10 cellular contexts compared by ENCODE assay signal in the genomic region with DNA sequence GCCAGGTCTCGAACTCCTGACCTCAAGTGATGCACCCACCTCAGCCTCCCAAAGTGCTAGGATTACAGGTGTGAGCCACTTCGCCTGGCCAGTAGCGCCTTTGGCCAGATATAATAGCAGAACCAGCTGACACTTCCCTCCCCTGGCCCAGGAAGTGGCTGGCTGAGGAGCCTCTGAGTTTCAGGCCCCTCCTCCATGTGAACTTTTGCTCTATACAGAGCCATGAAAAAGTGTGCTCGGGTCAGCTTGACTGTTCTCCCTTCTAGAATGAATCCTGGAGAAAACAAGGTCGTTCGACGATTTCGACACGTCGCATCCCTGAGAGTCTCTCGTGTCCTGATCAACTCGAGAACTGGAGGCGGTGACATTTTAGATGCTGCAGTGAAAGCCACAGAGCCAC. TPM values are rescaled to one million over a fixed set of nuclear protein-coding genes. Genes with fewer than 3 reads are reported as not detected.
DNase-seq lines count a peak whose midpoint lies in the region; ATAC-seq and TF ChIP-seq lines count a peak whose summit lies in the region.
"Had no signal": no experiment of that assay in that cellular context is flagged by ENCODE, and none has a peak within 500 bp of the region (broad histone marks: within the 10 kb centered on the region; RNA-seq: fewer than 3 reads in every experiment).

No MANE protein-coding gene starts in this region.

- H3K9me3 ChIP-seq in T-helper 17 cell (ENCODE audit: control insufficient read depth, low read length, poor library complexity, severe bottlenecking), result no peaks in the 10 kb centered on the region
- no peaks in the 10 kb centered on the region for H3K9me3 ChIP-seq in sigmoid colon

- CTCF ChIA-PET in activated CD4-positive, alpha-beta T cell treated with anti-CD3 and anti-CD28 coated beads for 36 hours (lab: Charles Lee), result interaction anchor here (0.6 kb wide), 1 partner anchor 211 kb away, joined by 3 read pairs; no protein-coding TSS in a partner anchor

- peaks cover 13% of the 10 kb centered on the region for H3K36me3 Mint-ChIP-seq in activated CD4-positive, alpha-beta T cell treated with anti-CD3 and anti-CD28 coated beads, Interleukin-2, amount 10 ng/mL, durations not matched to agents 24 days and 14 days (ENCODE audit: low read depth)
- peaks cover 5% of the 10 kb centered on the region for H3K36me3 Mint-ChIP-seq in activated CD4-positive, alpha-beta T cell treated with anti-CD3 and anti-CD28 coated beads for 36 hours (ENCODE audit: low read depth)
- peaks cover 4% of the 10 kb centered on the region for H3K36me3 Mint-ChIP-seq in T-helper 17 cell (ENCODE audit: low read depth)
- peaks cover 12% of the 10 kb centered on the region for H3K36me3 Mint-ChIP-seq in mesothelial cell of epicardium
- peaks cover 30% of the 10 kb centered on the region for H3K36me3 Mint-ChIP-seq in activated T-helper 17 cell treated with anti-CD3 and anti-CD28 coated beads, Interleukin-2, amount 50 U/mL, for 72 hours (ENCODE audit: low read depth)

- no peak for ATAC-seq in activated CD4-positive, alpha-beta T cell treated with anti-CD3 and anti-CD28 coated beads for 36 hours
- ATAC-seq in T-helper 17 cell, result no peak
- ATAC-seq in activated T-helper 17 cell treated with anti-CD3 and anti-CD28 coated beads, Interleukin-2, amount 50 U/mL, for 72 hours (replicated peaks), result no peak
- no peak for ATAC-seq in HG03139 (IDR thresholded peaks at IDR 0.05; ENCODE audit: unreplicated experiment)

- no peaks in the 10 kb centered on the region for H3K27me3 Mint-ChIP-seq in activated CD4-positive, alpha-beta T cell treated with anti-CD3 and anti-CD28 coated beads, Interleukin-2, amount 10 ng/mL, durations not matched to agents 24 days and 14 days
- no peaks in the 10 kb centered on the region for H3K27me3 Mint-ChIP-seq in activated CD4-positive, alpha-beta T cell treated with anti-CD3 and anti-CD28 coated beads for 36 hours
- no peaks in the 10 kb centered on the region for H3K27me3 Mint-ChIP-seq in T-helper 17 cell
- no peaks in the 10 kb centered on the region for H3K27me3 Mint-ChIP-seq in mesothelial cell of epicardium (ENCODE audit: low read depth)
- H3K27me3 Mint-ChIP-seq in activated T-helper 17 cell treated with anti-CD3 and anti-CD28 coated beads, Interleukin-2, amount 50 U/mL, for 72 hours, result no peaks in the 10 kb centered on the region

- no peak overlapping the region for H3K27ac ChIP-seq in sigmoid colon

- POLR2A ChIA-PET in activated CD4-positive, alpha-beta T cell treated with anti-CD3 and anti-CD28 coated beads for 36 hours (lab: Charles Lee), result no interaction called here

- H3K36me3 ChIP-seq in sigmoid colon, result peaks cover 5 to 63% (median 17%) of the 10 kb centered on the region in 4 donors

- TF ChIP-seq EP300 in sigmoid colon (IDR thresholded peaks at IDR 0.05), result no peak

- WGBS in sigmoid colon, 2 donors, result 93 to 94% methylated on average over 13 of the region's 13 CpGs

- no peak for TF ChIP-seq CTCF in NB4 (IDR thresholded peaks at IDR 0.05; ENCODE audit: low read depth, low read length)
- no peak for TF ChIP-seq CTCF in mesothelial cell of epicardium (IDR thresholded peaks at IDR 0.05; ENCODE audit: unreplicated experiment)
- no peak for TF ChIP-seq CTCF in sigmoid colon (IDR thresholded peaks at IDR 0.05)

- H3K4me3 ChIP-seq in NB4 (ENCODE audit: low read depth, low read length), result no peak overlapping the region
- no peak overlapping the region for H3K4me3 ChIP-seq in sigmoid colon

- intact Hi-C loops in activated CD4-positive, alpha-beta T cell treated with anti-CD3 and anti-CD28 coated beads, Interleukin-2, amount 10 ng/mL, durations not matched to agents 24 days and 14 days (cut with micrococcal nuclease), result no loop called here
- intact Hi-C loops in activated CD4-positive, alpha-beta T cell treated with anti-CD3 and anti-CD28 coated beads for 36 hours (cut with DNase I, micrococcal nuclease), result no loop called here
- intact Hi-C loops in sigmoid colon (cut with DNase I), result no loop called here

- H3K9me3 Mint-ChIP-seq in activated CD4-positive, alpha-beta T cell treated with anti-CD3 and anti-CD28 coated beads, Interleukin-2, amount 10 ng/mL, durations not matched to agents 24 days and 14 days, result no peaks in the 10 kb centered on the region
- no peaks in the 10 kb centered on the region for H3K9me3 Mint-ChIP-seq in activated CD4-positive, alpha-beta T cell treated with anti-CD3 and anti-CD28 coated beads for 36 hours (ENCODE audit: low read depth)
- no peaks in the 10 kb centered on the region for H3K9me3 Mint-ChIP-seq in mesothelial cell of epicardium
- H3K9me3 Mint-ChIP-seq in activated T-helper 17 cell treated with anti-CD3 and anti-CD28 coated beads, Interleukin-2, amount 50 U/mL, for 72 hours, result no peaks in the 10 kb centered on the region
- H3K9me3 Mint-ChIP-seq: CD14-positive monocyte had no signal

- DNase-seq in activated CD4-positive, alpha-beta T cell treated with anti-CD3 and anti-CD28 coated beads, Interleukin-2, amount 10 ng/mL, durations not matched to agents 24 days and 14 days, result peak; percentile 52
- no peak for DNase-seq in activated CD4-positive, alpha-beta T cell treated with anti-CD3 and anti-CD28 coated beads for 36 hours
- DNase-seq in NB4 (ENCODE audit: low read depth), result peak; percentile 20
- no peak for DNase-seq in T-helper 17 cell
- DNase-seq in mesothelial cell of epicardium (ENCODE audit: low spot score in 2 of 2, unreplicated experiment in 2 of 2), result no peak
- no peak for DNase-seq in sigmoid colon
- DNase-seq: KG1 had no signal

- H3K4me3 Mint-ChIP-seq in activated CD4-positive, alpha-beta T cell treated with anti-CD3 and anti-CD28 coated beads, Interleukin-2, amount 10 ng/mL, durations not matched to agents 24 days and 14 days, result no peak overlapping the region
- no peak overlapping the region for H3K4me3 Mint-ChIP-seq in activated CD4-positive, alpha-beta T cell treated with anti-CD3 and anti-CD28 coated beads for 36 hours
- H3K4me3 Mint-ChIP-seq in T-helper 17 cell (no peak overlapping the region), mesothelial cell of epicardium (no peak overlapping the region)
- H3K4me3 Mint-ChIP-seq in activated T-helper 17 cell treated with anti-CD3 and anti-CD28 coated beads, Interleukin-2, amount 50 U/mL, for 72 hours, result no peak overlapping the region

- no peak overlapping the region for H3K27ac Mint-ChIP-seq in activated CD4-positive, alpha-beta T cell treated with anti-CD3 and anti-CD28 coated beads, Interleukin-2, amount 10 ng/mL, durations not matched to agents 24 days and 14 days
- no peak overlapping the region for H3K27ac Mint-ChIP-seq in activated CD4-positive, alpha-beta T cell treated with anti-CD3 and anti-CD28 coated beads for 36 hours
- H3K27ac Mint-ChIP-seq in T-helper 17 cell, result peak overlapping the region; percentile 19
- H3K27ac Mint-ChIP-seq in mesothelial cell of epicardium, result peak overlapping the region; percentile 94
- no peak overlapping the region for H3K27ac Mint-ChIP-seq in activated T-helper 17 cell treated with anti-CD3 and anti-CD28 coated beads, Interleukin-2, amount 50 U/mL, for 72 hours

- H3K27me3 ChIP-seq in sigmoid colon, result no peaks in the 10 kb centered on the region

- H3K4me1 ChIP-seq in sigmoid colon, result no peaks in the 10 kb centered on the region

- TF ChIP-seq POLR2A in NB4 (IDR thresholded peaks at IDR 0.05; ENCODE audit: extremely low read depth, insufficient read length) (no peak), sigmoid colon (IDR thresholded peaks at IDR 0.05) (no peak)

- H3K4me1 Mint-ChIP-seq in activated CD4-positive, alpha-beta T cell treated with anti-CD3 and anti-CD28 coated beads, Interleukin-2, amount 10 ng/mL, durations not matched to agents 24 days and 14 days, result peaks cover under 1% of the 10 kb centered on the region
- no peaks in the 10 kb centered on the region for H3K4me1 Mint-ChIP-seq in activated CD4-positive, alpha-beta T cell treated with anti-CD3 and anti-CD28 coated beads for 36 hours
- H3K4me1 Mint-ChIP-seq in T-helper 17 cell, result peaks cover 4% of the 10 kb centered on the region
- H3K4me1 Mint-ChIP-seq in mesothelial cell of epicardium, result peaks cover 4% of the 10 kb centered on the region
- peaks cover 4% of the 10 kb centered on the region for H3K4me1 Mint-ChIP-seq in activated T-helper 17 cell treated with anti-CD3 and anti-CD28 coated beads, Interleukin-2, amount 50 U/mL, for 72 hours

RNA-seq across cellular contexts. Expression of gene ZDHHC12, which starts 8.6 kb away (rescaled TPM):
- total RNA-seq in activated CD4-positive, alpha-beta T cell treated with anti-CD3 and anti-CD28 coated beads, Interleukin-2, amount 10 ng/mL, durations not matched to agents 24 days and 14 days, result 46.9 and 48.4 TPM in 2 replicates
- total RNA-seq in activated CD4-positive, alpha-beta T cell treated with anti-CD3 and anti-CD28 coated beads for 36 hours, result 10 to 100 TPM; 45.3 to 49.5 TPM
- total RNA-seq in T-helper 17 cell (10 to 100 TPM; 23.5 to 26.9 TPM), mesothelial cell of epicardium (20.7 to 22.6 TPM (median 21.6 TPM) in 3 replicates), sigmoid colon (10 to 100 TPM; 13.3 to 46.2 (median 15.3) TPM)
- total RNA-seq in activated T-helper 17 cell treated with anti-CD3 and anti-CD28 coated beads, Interleukin-2, amount 50 U/mL, for 72 hours, result 10 to 100 TPM; 44.8 to 60.9 TPM
- polyA plus RNA-seq in sigmoid colon, result 100 to 1,000 TPM in 1 of 3 donors, 10 to 100 TPM in 2; 72.6 to 123 (median 73.9) TPM

RNA-seq across cellular contexts. Expression of gene PKN3, which starts 30.3 kb away (rescaled TPM):
- 22.9 and 24.3 TPM in 2 replicates for total RNA-seq in activated CD4-positive, alpha-beta T cell treated with anti-CD3 and anti-CD28 coated beads, Interleukin-2, amount 10 ng/mL, durations not matched to agents 24 days and 14 days
- 10 to 100 TPM; 14.6 to 14.9 TPM for total RNA-seq in activated CD4-positive, alpha-beta T cell treated with anti-CD3 and anti-CD28 coated beads for 36 hours
- 1 to 10 TPM in 1 of 2 donors, under 1 TPM in 1; 0.96 to 2.0 TPM for total RNA-seq in T-helper 17 cell
- 5.2 to 6.6 TPM (median 5.9 TPM) in 3 replicates for total RNA-seq in mesothelial cell of epicardium
- total RNA-seq in activated T-helper 17 cell treated with anti-CD3 and anti-CD28 coated beads, Interleukin-2, amount 50 U/mL, for 72 hours, result 1 to 10 TPM; 4.1 to 9.1 TPM
- 1 to 10 TPM; 1.6 to 5.5 (median 3.1) TPM for total RNA-seq in sigmoid colon
- 1 to 10 TPM; 1.6 to 7.2 (median 1.8) TPM for polyA plus RNA-seq in sigmoid colon

RNA-seq across cellular contexts. Expression of gene ZER1, which starts 39.2 kb away (rescaled TPM):
- 12.3 and 14.4 TPM in 2 replicates for total RNA-seq in activated CD4-positive, alpha-beta T cell treated with anti-CD3 and anti-CD28 coated beads, Interleukin-2, amount 10 ng/mL, durations not matched to agents 24 days and 14 days
- 10 to 100 TPM; 17.1 to 19.3 TPM for total RNA-seq in activated CD4-positive, alpha-beta T cell treated with anti-CD3 and anti-CD28 coated beads for 36 hours
- 10 to 100 TPM; 29.4 to 30.0 TPM for total RNA-seq in T-helper 17 cell
- 37.2 to 39.0 TPM (median 38.7 TPM) in 3 replicates for total RNA-seq in mesothelial cell of epicardium
- 10 to 100 TPM; 16.0 to 28.5 TPM for total RNA-seq in activated T-helper 17 cell treated with anti-CD3 and anti-CD28 coated beads, Interleukin-2, amount 50 U/mL, for 72 hours
- total RNA-seq in sigmoid colon, result 10 to 100 TPM; 41.6 to 65.4 (median 51.9) TPM
- 10 to 100 TPM; 30.0 to 37.9 (median 34.8) TPM for polyA plus RNA-seq in sigmoid colon

RNA-seq across cellular contexts. Expression of gene SET, which starts 43.6 kb away (rescaled TPM):
- total RNA-seq in activated CD4-positive, alpha-beta T cell treated with anti-CD3 and anti-CD28 coated beads, Interleukin-2, amount 10 ng/mL, durations not matched to agents 24 days and 14 days, result 831 and 846 TPM in 2 replicates
- total RNA-seq in activated CD4-positive, alpha-beta T cell treated with anti-CD3 and anti-CD28 coated beads for 36 hours, result 100 to 1,000 TPM; 673 to 682 TPM
- total RNA-seq in T-helper 17 cell, result 100 to 1,000 TPM; 223 to 231 TPM
- total RNA-seq in mesothelial cell of epicardium, result 443 to 471 TPM (median 467 TPM) in 3 replicates
- 100 to 1,000 TPM; 301 to 598 TPM for total RNA-seq in activated T-helper 17 cell treated with anti-CD3 and anti-CD28 coated beads, Interleukin-2, amount 50 U/mL, for 72 hours
- 100 to 1,000 TPM; 182 to 195 (median 187) TPM for total RNA-seq in sigmoid colon
- 100 to 1,000 TPM in 2 of 3 donors, 10 to 100 TPM in 1; 77.2 to 172 (median 114) TPM for polyA plus RNA-seq in sigmoid colon

RNA-seq across cellular contexts. Expression of gene TBC1D13, which starts 54.5 kb away (rescaled TPM):
- total RNA-seq in activated CD4-positive, alpha-beta T cell treated with anti-CD3 and anti-CD28 coated beads, Interleukin-2, amount 10 ng/mL, durations not matched to agents 24 days and 14 days, result 19.2 and 19.9 TPM in 2 replicates
- 10 to 100 TPM; 10.5 to 14.0 TPM for total RNA-seq in activated CD4-positive, alpha-beta T cell treated with anti-CD3 and anti-CD28 coated beads for 36 hours
- total RNA-seq in T-helper 17 cell (10 to 100 TPM; 21.6 to 30.8 TPM), mesothelial cell of epicardium (34.9 to 37.8 TPM (median 35.4 TPM) in 3 replicates), sigmoid colon (10 to 100 TPM; 13.0 to 25.8 (median 17.8) TPM)
- total RNA-seq in activated T-helper 17 cell treated with anti-CD3 and anti-CD28 coated beads, Interleukin-2, amount 50 U/mL, for 72 hours, result 10 to 100 TPM; 18.7 to 24.2 TPM
- polyA plus RNA-seq in sigmoid colon, result 10 to 100 TPM in 2 of 3 donors, 1 to 10 TPM in 1; 9.0 to 18.0 (median 10.4) TPM

Comparison
In these comparisons a context has a peak if more than half of its experiments do, and no peak if none do; other contexts are left out.
1. DNase-seq: peak in activated CD4-positive, alpha-beta T cell treated with anti-CD3 and anti-CD28 coated beads, Interleukin-2, amount 10 ng/mL, durations not matched to agents 24 days and 14 days (single experiment) and NB4 (single experiment); none in activated CD4-positive, alpha-beta T cell treated with anti-CD3 and anti-CD28 coated beads for 36 hours (single experiment), T-helper 17 cell (0 of 3), mesothelial cell of epicardium (0 of 2) and sigmoid colon (single experiment).
2. H3K27ac Mint-ChIP-seq: peak in T-helper 17 cell (single experiment) and mesothelial cell of epicardium (single experiment); none in activated CD4-positive, alpha-beta T cell treated with anti-CD3 and anti-CD28 coated beads, Interleukin-2, amount 10 ng/mL, durations not matched to agents 24 days and 14 days (single experiment), activated CD4-positive, alpha-beta T cell treated with anti-CD3 and anti-CD28 coated beads for 36 hours (single experiment) and activated T-helper 17 cell treated with anti-CD3 and anti-CD28 coated beads, Interleukin-2, amount 50 U/mL, for 72 hours (single experiment).